ENCODE assay signal across 13 cellular contexts in the genomic region with DNA sequence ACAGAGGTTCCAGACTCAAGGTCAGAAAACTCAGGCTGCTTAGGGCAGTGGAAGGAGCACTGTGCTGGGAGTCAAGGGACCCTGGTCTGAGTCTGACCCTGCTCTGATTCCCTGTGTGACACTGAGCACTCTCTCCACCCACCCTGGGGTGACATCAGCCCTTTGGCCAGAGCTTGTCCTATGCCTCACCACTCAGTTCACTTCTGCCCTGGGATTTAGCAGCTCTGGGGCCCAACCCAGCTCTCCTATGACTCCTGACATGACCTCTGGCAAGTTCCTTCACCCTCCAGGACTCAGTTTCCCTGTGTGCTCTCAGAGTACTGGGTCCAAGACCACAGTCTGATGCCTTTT.
A peak's percentile ranks its signal among the peaks of the same experiment; 100 is the strongest.
DNase-seq lines count a peak whose midpoint lies in the region; ATAC-seq and TF ChIP-seq lines count a peak whose summit lies in the region.
"Had no signal": no experiment of that assay in that cellular context is flagged by ENCODE, and none has a peak within 500 bp of the region (broad histone marks: within the 10 kb centered on the region; RNA-seq: fewer than 3 reads in every experiment).

No MANE protein-coding gene starts in this region.

- peak overlapping the region; percentile 58 for H3K27ac Mint-ChIP-seq in neural crest cell (ENCODE audit: unreplicated experiment)
- no peak overlapping the region for H3K27ac Mint-ChIP-seq in CD8-positive, alpha-beta T cell
- H3K27ac Mint-ChIP-seq: brain; CD8-positive, alpha-beta memory T cell had no signal

- H3K9me3 Mint-ChIP-seq in neural crest cell = no peaks in the 10 kb centered on the region
- H3K9me3 Mint-ChIP-seq in CD8-positive, alpha-beta T cell = no peaks in the 10 kb centered on the region
- H3K9me3 Mint-ChIP-seq: brain had no signal

- H3K36me3 Mint-ChIP-seq in neural crest cell (ENCODE audit: low read depth) = no peaks in the 10 kb centered on the region
- no peaks in the 10 kb centered on the region for H3K36me3 Mint-ChIP-seq in CD8-positive, alpha-beta T cell
- H3K36me3 Mint-ChIP-seq: brain had no signal

- H3K27me3 ChIP-seq in RWPE2 (ENCODE audit: insufficient read depth, poor library complexity, severe bottlenecking) = no peaks in the 10 kb centered on the region
- no peaks in the 10 kb centered on the region for H3K27me3 ChIP-seq in CD8-positive, alpha-beta T cell (ENCODE audit: insufficient read depth, low read length)

- H3K27me3 Mint-ChIP-seq in neural crest cell (ENCODE audit: low read depth) = peaks cover 5% of the 10 kb centered on the region
- H3K27me3 Mint-ChIP-seq in CD8-positive, alpha-beta T cell (ENCODE audit: low read depth) = peaks cover 13% of the 10 kb centered on the region

- no peak for TF ChIP-seq CTCF in RWPE2 (IDR thresholded peaks at IDR 0.05; ENCODE audit: poor library complexity, severe bottlenecking)
- TF ChIP-seq CTCF in neural crest cell (conservative IDR thresholded peaks at IDR 0.05) = no peak
- TF ChIP-seq CTCF in CD8-positive, alpha-beta T cell (IDR thresholded peaks at IDR 0.05) = no peak

- ATAC-seq in GM19351 (IDR thresholded peaks at IDR 0.05; ENCODE audit: unreplicated experiment) = peak; percentile 3
- ATAC-seq in HG02759 (IDR thresholded peaks at IDR 0.05; ENCODE audit: unreplicated experiment) = peak; percentile 11
- ATAC-seq in RWPE2 (ENCODE audit: low read depth) = peak; percentile 20; the same call in 1 of the 3 replicates
- ATAC-seq in CD8-positive, alpha-beta T cell = no peak

- no peaks in the 10 kb centered on the region for H3K36me3 ChIP-seq in RWPE2 (ENCODE audit: low read depth)
- H3K36me3 ChIP-seq in CD8-positive, alpha-beta T cell (ENCODE audit: insufficient read depth, low read length) = no peaks in the 10 kb centered on the region
- H3K36me3 ChIP-seq: SJSA1 had no signal

- no peaks in the 10 kb centered on the region for H3K9me3 ChIP-seq in RWPE2 (ENCODE audit: severe bottlenecking)
- no peaks in the 10 kb centered on the region for H3K9me3 ChIP-seq in CD8-positive, alpha-beta T cell (ENCODE audit: low read length)
- H3K9me3 ChIP-seq: SJSA1 had no signal

- no peak overlapping the region for H3K4me3 Mint-ChIP-seq in neural crest cell
- H3K4me3 Mint-ChIP-seq in CD8-positive, alpha-beta T cell = no peak overlapping the region
- H3K4me3 Mint-ChIP-seq: brain; CD8-positive, alpha-beta memory T cell had no signal

- DNase-seq in RWPE2 (ENCODE audit: low spot score) (no peak), neural crest cell (ENCODE audit: low read depth, low spot score) (no peak), NCI-H2196 treated with DMSO at 0.1 percent for 48 hours (lab: John Stamatoyannopoulos, UW; ENCODE audit: unreplicated experiment) (no peak), NCI-H510A treated with DMSO at 0.1 percent for 48 hours (lab: John Stamatoyannopoulos, UW) (no peak)
- no peak for DNase-seq in CD8-positive, alpha-beta T cell
- DNase-seq: activated CD8-positive, alpha-beta memory T cell treated with anti-CD3 and anti-CD28 coated beads for 24 hours; activated naive CD4-positive, alpha-beta T cell; effector CD4-positive, alpha-beta T cell had no signal

- H3K4me1 ChIP-seq in RWPE2 (ENCODE audit: insufficient read depth, poor library complexity, severe bottlenecking) = no peaks in the 10 kb centered on the region
- H3K4me1 ChIP-seq in CD8-positive, alpha-beta T cell (ENCODE audit: insufficient read depth, low read length) = no peaks in the 10 kb centered on the region
- H3K4me1 ChIP-seq: SJSA1 had no signal

- intact Hi-C loops in CD8-positive, alpha-beta T cell (cut with DNase I, micrococcal nuclease) = loop anchor here in 1 of 2 experiments (1.0 to 2.0 kb wide), 4 partner anchors 98 to 664 kb away; no protein-coding TSS in a partner anchor

- POLR2A ChIA-PET in CD8-positive, alpha-beta T cell (lab: Charles Lee) = interaction anchor here (1.1 kb wide), 1 partner anchor 11 kb away, joined by 3 read pairs; no protein-coding TSS in a partner anchor

- H3K4me1 Mint-ChIP-seq in neural crest cell = no peaks in the 10 kb centered on the region
- H3K4me1 Mint-ChIP-seq in CD8-positive, alpha-beta T cell (ENCODE audit: low read depth) = no peaks in the 10 kb centered on the region
- H3K4me1 Mint-ChIP-seq: brain; CD8-positive, alpha-beta memory T cell had no signal

- no peak overlapping the region for H3K27ac ChIP-seq in RWPE2 (ENCODE audit: poor library complexity, severe bottlenecking)
- no peak overlapping the region for H3K27ac ChIP-seq in CD8-positive, alpha-beta T cell (ENCODE audit: low read depth, low read length)
- H3K27ac ChIP-seq: SJSA1 had no signal

- CTCF ChIA-PET in CD8-positive, alpha-beta T cell (lab: Charles Lee) = interaction anchor here (0.7 to 3.0 kb wide), 16 partner anchors 10 to 676 kb away, joined by 3 to 24 read pairs (median 4); no protein-coding TSS in a partner anchor

- H3K4me3 ChIP-seq in RWPE2 (ENCODE audit: severe bottlenecking) = no peak overlapping the region
- H3K4me3 ChIP-seq in CD8-positive, alpha-beta T cell (ENCODE audit: low read depth, low read length) = no peak overlapping the region
- H3K4me3 ChIP-seq: SJSA1 had no signal
